ENCODE assay signal across 8 cellular contexts in genomic region chr3:120417272-120417911, GRCh38. TPM values are rescaled to one million over a fixed set of nuclear protein-coding genes. Genes with fewer than 3 reads are reported as not detected.
DNase-seq lines count a peak whose midpoint lies in the region; ATAC-seq, FAIRE-seq and TF ChIP-seq lines count a peak whose summit lies in the region.

No MANE protein-coding gene starts in this region.

- TF ChIP-seq CTCF in 22Rv1 (IDR thresholded peaks at IDR 0.05) = peak; percentile 95

- peak; percentile 89 for DNase-seq in GM18507 (ENCODE audit: extremely low spot score, insufficient read length, low read depth)
- peak; percentile 93 to 98 for DNase-seq in NCI-H2081 (lab: John Stamatoyannopoulos, UW)
- DNase-seq in brain pericyte (ENCODE audit: low read depth, low spot score) = peak; percentile 96

- H3K27ac ChIP-seq in 22Rv1 = peak overlapping the region; percentile 77

- H3K4me2 ChIP-seq in skeletal muscle satellite cell (ENCODE audit: low read length) = peak overlapping the region; percentile 73

- ATAC-seq in HG03045 (IDR thresholded peaks at IDR 0.05; ENCODE audit: unreplicated experiment) = peak; percentile 100

- H3K4me3 ChIP-seq in iPS-15b (ENCODE audit: low read depth, low read length) = peak overlapping the region; percentile 20
- H3K4me3 ChIP-seq in skeletal muscle satellite cell (ENCODE audit: low read length) = peak overlapping the region; percentile 47

- H3K9ac ChIP-seq in iPS-15b (ENCODE audit: low read depth, low read length) = peak overlapping the region; percentile 48
- peak overlapping the region; percentile 25 for H3K9ac ChIP-seq in skeletal muscle satellite cell (ENCODE audit: low read depth, low read length)

- H3K4me1 ChIP-seq in iPS-15b (ENCODE audit: control insufficient read depth, insufficient read depth, low read length) (peaks cover 15% of the 10 kb centered on the region), skeletal muscle satellite cell (ENCODE audit: control insufficient read depth, insufficient read depth, low read length) (peaks cover 33% of the 10 kb centered on the region)

- H3K36me3 ChIP-seq in iPS-15b (ENCODE audit: control insufficient read depth, insufficient read depth, low read length) (peaks cover 3% of the 10 kb centered on the region), skeletal muscle satellite cell (ENCODE audit: insufficient read depth, low read length) (peaks cover 35% of the 10 kb centered on the region)

- no peaks in the 10 kb centered on the region for H3K27me3 ChIP-seq in iPS-15b (ENCODE audit: control insufficient read depth, insufficient read depth, low read length)
- H3K27me3 ChIP-seq in skeletal muscle satellite cell (ENCODE audit: control insufficient read depth, insufficient read depth, low read length) = no peaks in the 10 kb centered on the region

- H3K9me3 ChIP-seq in iPS-15b (ENCODE audit: control insufficient read depth, insufficient read depth, low read length) (no peaks in the 10 kb centered on the region), skeletal muscle satellite cell (replicated peaks; ENCODE audit: low read length) (no peaks in the 10 kb centered on the region)

- FAIRE-seq in GM18507 (lab: Jason Lieb, UNC) (peak; percentile 98), TTC549 (lab: Jason Lieb, UNC) (peak; percentile 98)

RNA-seq across cellular contexts. Expression of gene FSTL1, which starts 33.4 kb away (rescaled TPM):
- 667 and 754 TPM in 2 replicates for total RNA-seq in skeletal muscle satellite cell (2012; rRNA removed)

Comparison
In these comparisons a context has a peak if more than half of its experiments do, and no peak if none do; other contexts are left out.
1. Peak in every context shown above with its lines: DNase-seq, ATAC-seq, H3K4me3 ChIP-seq and H3K27ac ChIP-seq.